2 cellular contexts compared by ENCODE assay signal in the genomic region with DNA sequence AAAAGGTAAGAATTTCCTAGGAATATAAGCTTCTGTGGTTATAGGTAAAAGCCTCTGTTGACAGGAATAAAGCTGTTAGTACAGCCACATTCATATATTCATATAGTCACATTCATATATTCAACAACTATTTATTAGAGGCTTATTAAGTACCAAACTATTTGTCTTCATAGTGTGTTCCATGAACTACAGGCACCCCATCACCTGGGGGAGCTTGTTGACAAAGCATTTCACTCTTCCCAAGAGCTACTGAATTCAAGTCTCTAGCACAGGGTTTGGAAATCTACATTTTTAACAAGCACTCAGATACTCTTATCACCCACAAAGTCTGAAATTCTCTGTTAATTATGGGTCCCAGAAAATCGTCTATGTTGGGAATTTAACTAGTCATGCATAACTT.
TF ChIP-seq lines count a peak whose summit lies in the region.

No MANE protein-coding gene starts in this region.

TF ChIP-seq in liver, 16 proteins besides CTCF, POLR2A, EP300 and RAD21 (continued from another document):
- no peak for TF ChIP-seq GABPA (IDR thresholded peaks at IDR 0.05 in 1 of 2, conservative IDR thresholded peaks at IDR 0.05 in 1 of 2)
- no peak for TF ChIP-seq FOXA2 (IDR thresholded peaks at IDR 0.05)
- TF ChIP-seq HNF4G (IDR thresholded peaks at IDR 0.05), result no peak
- no peak for TF ChIP-seq HNF4A (conservative IDR thresholded peaks at IDR 0.05)
- TF ChIP-seq YY1 (IDR thresholded peaks at IDR 0.05), result no peak
TF ChIP-seq in liver: peak in this region for 0.

TF ChIP-seq in HepG2, 621 proteins besides CTCF, POLR2A, EP300 and RAD21:
- TF ChIP-seq REST (IDR thresholded peaks at IDR 0.05; ENCODE audit: borderline replicate concordance in 1 of 2, low read depth in 1 of 2, low read length in 2 of 2) (no peak), AKNA (CRISPR knock-in tag; IDR thresholded peaks at IDR 0.05; ENCODE audit: borderline replicate concordance) (no peak), CEBPZ (IDR thresholded peaks at IDR 0.05; ENCODE audit: low read length) (no peak), ZSCAN21 (CRISPR knock-in tag; IDR thresholded peaks at IDR 0.05; ENCODE audit: borderline replicate concordance) (no peak), XRCC5 (optimal IDR thresholded peaks at IDR 0.05; ENCODE audit: low read length) (no peak), CREM (IDR thresholded peaks at IDR 0.05) (no peak), CREM (CRISPR knock-in tag; IDR thresholded peaks at IDR 0.05) (no peak), IRX3 (CRISPR knock-in tag; IDR thresholded peaks at IDR 0.05; ENCODE audit: borderline replicate concordance, low read depth) (no peak), ZNF572 (CRISPR knock-in tag; IDR thresholded peaks at IDR 0.05) (no peak)
TF ChIP-seq in HepG2: peak in this region for 0.
